ENCODE assay signal across 19 cellular contexts in the genomic region with DNA sequence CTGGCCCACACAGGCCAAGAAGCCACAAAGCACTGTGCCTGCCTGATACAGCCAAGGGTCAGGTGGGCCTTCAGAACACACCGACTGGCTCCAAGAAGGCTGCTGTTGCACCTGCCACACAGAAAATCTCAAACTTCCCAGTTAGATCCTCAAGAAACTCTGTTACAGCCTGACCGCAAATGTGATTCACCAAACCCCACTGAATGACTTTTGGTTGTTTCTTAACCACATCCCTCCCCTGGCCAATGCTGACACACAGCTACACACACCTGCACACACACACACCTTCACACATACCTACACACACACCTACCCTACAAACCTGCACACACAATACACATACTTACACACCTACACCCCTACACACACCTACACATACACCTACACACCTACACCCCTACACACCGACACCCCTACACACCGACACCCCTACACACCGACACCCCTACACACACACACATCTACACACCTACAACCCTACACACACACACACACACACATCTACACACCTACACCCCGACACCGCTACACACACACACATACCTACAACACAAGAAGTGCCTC.
"Had no signal": no experiment of that assay in that cellular context is flagged by ENCODE, and none has a peak within 500 bp of the region (broad histone marks: within the 10 kb centered on the region; RNA-seq: fewer than 3 reads in every experiment).

No MANE protein-coding gene starts in this region.

- H3K9me3 ChIP-seq: adrenal gland, esophagus squamous epithelium, sigmoid colon had no signal

- H3K4me3 Mint-ChIP-seq: activated CD4-positive, alpha-beta T cell treated with anti-CD3 and anti-CD28 coated beads, Interleukin-2, amount 10 ng/mL, durations not matched to agents 24 days and 14 days; dendritic cell treated with granulocyte-macrophage colony-stimulating factor and Interleukin-4, amounts not matched to agents 40 ng/mL and 50 ng/mL, for 4 days; effector memory CD8-positive, alpha-beta T cell had no signal

- H3K4me3 ChIP-seq: adrenal gland, esophagus squamous epithelium, sigmoid colon had no signal

- DNase-seq: activated CD4-positive, alpha-beta T cell treated with anti-CD3 and anti-CD28 coated beads, Interleukin-2, amount 10 ng/mL, durations not matched to agents 24 days and 14 days; activated CD4-positive, CD25-positive, alpha-beta regulatory T cell; activated CD8-positive, alpha-beta memory T cell treated with anti-CD3 and anti-CD28 coated beads for 24 hours; activated CD8-positive, alpha-beta memory T cell treated with anti-CD3 and anti-CD28 coated beads, Interleukin-2, amount 50 U/mL, for 48 hours; activated effector memory CD4-positive, alpha-beta T cell treated with anti-CD3 and anti-CD28 coated beads, Interleukin-2, amount 50 U/mL, for 16 hours; activated naive CD4-positive, alpha-beta T cell treated with anti-CD3 and anti-CD28 coated beads, Interleukin-2, amount 50 U/mL, for 16 hours; activated T-cell treated with anti-CD3 and anti-CD28 coated beads, Interleukin-2, amount 50 U/mL, for 48 hours; adrenal gland; effector memory CD8-positive, alpha-beta T cell; esophagus squamous epithelium; left cardiac atrium; mesendoderm; naive thymus-derived CD4-positive, alpha-beta T cell; sigmoid colon; stimulated activated CD4-positive, alpha-beta T cell treated with anti-CD3 and anti-CD28 coated beads, Interleukin-4, amount 100 ng/mL, for 4 hours; stimulated activated naive CD4-positive, alpha-beta T cell; T1000 had no signal

- ATAC-seq: effector memory CD8-positive, alpha-beta T cell; left cardiac atrium; naive thymus-derived CD4-positive, alpha-beta T cell had no signal

- H3K36me3 ChIP-seq: adrenal gland, esophagus squamous epithelium, sigmoid colon had no signal

- H3K27me3 Mint-ChIP-seq: activated CD4-positive, alpha-beta T cell treated with anti-CD3 and anti-CD28 coated beads, Interleukin-2, amount 10 ng/mL, durations not matched to agents 24 days and 14 days; effector memory CD8-positive, alpha-beta T cell; naive thymus-derived CD4-positive, alpha-beta T cell had no signal

- H3K79me2 ChIP-seq: parathyroid adenoma had no signal

- H3K27ac ChIP-seq: adrenal gland, esophagus squamous epithelium, parathyroid adenoma, sigmoid colon had no signal

- H3K4me1 Mint-ChIP-seq: activated CD4-positive, alpha-beta T cell treated with anti-CD3 and anti-CD28 coated beads, Interleukin-2, amount 10 ng/mL, durations not matched to agents 24 days and 14 days had no signal

- H3K27me3 ChIP-seq: adrenal gland, sigmoid colon had no signal

- H2AFZ ChIP-seq: parathyroid adenoma had no signal

- H3K9ac ChIP-seq: parathyroid adenoma had no signal

- H3K27ac Mint-ChIP-seq: activated CD4-positive, alpha-beta T cell treated with anti-CD3 and anti-CD28 coated beads, Interleukin-2, amount 10 ng/mL, durations not matched to agents 24 days and 14 days; dendritic cell treated with granulocyte-macrophage colony-stimulating factor and Interleukin-4, amounts not matched to agents 40 ng/mL and 50 ng/mL, for 4 days; effector memory CD8-positive, alpha-beta T cell had no signal

- H3K9me3 Mint-ChIP-seq: activated CD4-positive, alpha-beta T cell treated with anti-CD3 and anti-CD28 coated beads, Interleukin-2, amount 10 ng/mL, durations not matched to agents 24 days and 14 days; dendritic cell treated with granulocyte-macrophage colony-stimulating factor and Interleukin-4, amounts not matched to agents 40 ng/mL and 50 ng/mL, for 4 days; effector memory CD8-positive, alpha-beta T cell had no signal

- H3K4me1 ChIP-seq: adrenal gland, esophagus squamous epithelium, parathyroid adenoma, sigmoid colon had no signal
